In genomic region chr9:118957585-118957984, GRCh38 we compare ENCODE assay signal across 32 cellular contexts.
"Had no signal": no experiment of that assay in that cellular context is flagged by ENCODE, and none has a peak within 500 bp of the region (broad histone marks: within the 10 kb centered on the region; RNA-seq: fewer than 3 reads in every experiment).

No MANE protein-coding gene starts in this region.

- H3K9me3 ChIP-seq: adrenal gland, colonic mucosa, heart right ventricle, pancreas, prostate gland, vagina had no signal

- H3K27me3 ChIP-seq: adrenal gland, cardiac muscle cell, colonic mucosa, dorsolateral prefrontal cortex, foreskin keratinocyte, heart right ventricle, pancreas, vagina had no signal

- H3K9me3 Mint-ChIP-seq: mesothelial cell of epicardium; T-helper 2 cell treated with Interferon-gamma antibody and Interleukin-4, amounts not matched to agents 5 μg/mL and 100 μg/mL, for 36 hours; type B pancreatic cell had no signal

- H3K36me3 ChIP-seq: adrenal gland, cardiac muscle cell, colonic mucosa, heart right ventricle, pancreas, prostate gland, vagina had no signal

- H3K4me3 Mint-ChIP-seq: activated naive CD8-positive, alpha-beta T cell; brain; mesothelial cell of epicardium; naive thymus-derived CD8-positive, alpha-beta T cell; neural crest cell; stimulated activated effector memory CD8-positive, alpha-beta T cell treated with anti-CD3 and anti-CD28 coated beads, Interleukin-12 subunit alpha, Interleukin-12 subunit beta, amount 100 ng/mL, for 72 hours; stimulated activated naive CD8-positive, alpha-beta T cell treated with anti-CD3 and anti-CD28 coated beads, Interleukin-15, Interleukin-2, amounts not matched to agents 100 ng/mL and 50 ng/mL, for 24 hours; T-helper 2 cell treated with Interferon-gamma antibody and Interleukin-4, amounts not matched to agents 5 μg/mL and 100 μg/mL, for 36 hours; type B pancreatic cell had no signal

- ATAC-seq: foreskin keratinocyte; heart right ventricle; naive thymus-derived CD8-positive, alpha-beta T cell; pancreas; sciatic nerve; stimulated activated effector memory CD8-positive, alpha-beta T cell treated with anti-CD3 and anti-CD28 coated beads, Interleukin-12 subunit alpha, Interleukin-12 subunit beta, amount 100 ng/mL, for 72 hours had no signal

- H3K4me1 ChIP-seq: adrenal gland, colonic mucosa, foreskin keratinocyte, pancreas, prostate gland, vagina had no signal

- DNase-seq: activated CD4-positive, alpha-beta T cell treated with anti-CD3 and anti-CD28 coated beads for 48 hours; activated CD4-positive, alpha-beta T cell treated with anti-CD3 and anti-CD28 coated beads, Interleukin-2, amount 50 U/mL, for 48 hours; activated CD4-positive, CD25-positive, alpha-beta regulatory T cell; activated CD8-positive, alpha-beta memory T cell treated with anti-CD3 and anti-CD28 coated beads for 24 hours; activated effector memory CD4-positive, alpha-beta T cell treated with Interleukin-2 at 50 U/mL for 16 hours; activated naive CD4-positive, alpha-beta T cell treated with Interleukin-2 at 50 U/mL for 16 hours; adrenal gland; aorta; cerebellar nuclear complex; colonic mucosa; dorsolateral prefrontal cortex; effector memory CD4-positive, alpha-beta T cell; foreskin keratinocyte; heart right ventricle; naive thymus-derived CD8-positive, alpha-beta T cell; nucleus accumbens; pancreas; retina; small intestine; stimulated activated CD4-positive, alpha-beta T cell treated with anti-CD3 and anti-CD28 coated beads, Interleukin-4, amount 100 ng/mL, for 24 hours had no signal

- H3K4me1 Mint-ChIP-seq: mesothelial cell of epicardium; naive thymus-derived CD8-positive, alpha-beta T cell; stimulated activated effector memory CD8-positive, alpha-beta T cell treated with anti-CD3 and anti-CD28 coated beads, Interleukin-12 subunit alpha, Interleukin-12 subunit beta, amount 100 ng/mL, for 72 hours had no signal

- H3K27me3 Mint-ChIP-seq: activated naive CD8-positive, alpha-beta T cell; brain; naive thymus-derived CD8-positive, alpha-beta T cell; stimulated activated naive CD8-positive, alpha-beta T cell treated with anti-CD3 and anti-CD28 coated beads, Interleukin-15, Interleukin-2, amounts not matched to agents 100 ng/mL and 50 ng/mL, for 24 hours; type B pancreatic cell had no signal

- H3K27ac ChIP-seq: adrenal gland, cardiac muscle cell, colonic mucosa, dorsolateral prefrontal cortex, foreskin keratinocyte, heart right ventricle, pancreas, prostate gland, vagina had no signal

- H3K27ac Mint-ChIP-seq: activated naive CD8-positive, alpha-beta T cell; brain; mesothelial cell of epicardium; naive thymus-derived CD8-positive, alpha-beta T cell; stimulated activated effector memory CD8-positive, alpha-beta T cell treated with anti-CD3 and anti-CD28 coated beads, Interleukin-12 subunit alpha, Interleukin-12 subunit beta, amount 100 ng/mL, for 72 hours; stimulated activated naive CD8-positive, alpha-beta T cell treated with anti-CD3 and anti-CD28 coated beads, Interleukin-15, Interleukin-2, amounts not matched to agents 100 ng/mL and 50 ng/mL, for 24 hours; T-helper 2 cell treated with Interferon-gamma antibody and Interleukin-4, amounts not matched to agents 5 μg/mL and 100 μg/mL, for 36 hours; type B pancreatic cell had no signal

- H3K36me3 Mint-ChIP-seq: activated naive CD8-positive, alpha-beta T cell; brain; mesothelial cell of epicardium; naive thymus-derived CD8-positive, alpha-beta T cell; stimulated activated effector memory CD8-positive, alpha-beta T cell treated with anti-CD3 and anti-CD28 coated beads, Interleukin-12 subunit alpha, Interleukin-12 subunit beta, amount 100 ng/mL, for 72 hours; type B pancreatic cell had no signal

- H3K4me3 ChIP-seq: adrenal gland, cardiac muscle cell, colonic mucosa, dorsolateral prefrontal cortex, heart right ventricle, pancreas, prostate gland, vagina had no signal
